21 cellular contexts compared by ENCODE assay signal in the genomic region with DNA sequence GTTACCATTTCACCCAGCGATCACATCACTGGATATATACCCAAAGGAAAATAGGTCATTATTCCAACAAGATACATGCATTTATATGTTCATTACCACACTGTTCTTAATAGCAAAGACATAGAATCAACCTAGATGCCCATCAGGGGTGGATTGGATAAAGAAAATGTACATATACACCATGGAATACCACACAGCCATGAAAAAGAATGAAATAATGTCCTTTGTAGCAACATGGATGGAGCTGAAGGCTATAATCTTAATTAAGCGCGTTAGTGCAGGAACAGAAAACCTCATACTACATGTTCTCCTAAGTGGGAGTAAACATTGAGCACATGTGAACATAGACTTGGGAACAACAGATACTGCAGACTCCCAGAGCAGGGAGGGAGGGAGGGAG. TPM values are rescaled to one million over a fixed set of nuclear protein-coding genes. Genes with fewer than 3 reads are reported as not detected.
"Had no signal": no experiment of that assay in that cellular context is flagged by ENCODE, and none has a peak within 500 bp of the region (broad histone marks: within the 10 kb centered on the region; RNA-seq: fewer than 3 reads in every experiment).

No MANE protein-coding gene starts in this region.

- H3K9me3 ChIP-seq: heart left ventricle, sigmoid colon, transverse colon, uterus had no signal

- H3K4me3 Mint-ChIP-seq: stimulated activated naive B cell treated with anti-CD40 and anti-IgM and Interleukin-4, amounts not matched to agents 10 μg/mL and 1 μg/mL and 100 μg/mL, for 72 hours had no signal

- ATAC-seq: heart left ventricle; left cardiac atrium; natural killer cell treated with Interleukin-12 subunit alpha and Interleukin-12 subunit beta and Interleukin-15 and Interleukin-18, amount 100 ng/mL, for 72 hours had no signal

- H3K27ac ChIP-seq: epithelial cell of prostate, VCaP had no signal

- H3K27me3 ChIP-seq: heart left ventricle, sigmoid colon, transverse colon, uterus had no signal

- H3K4me1 ChIP-seq: transverse colon, uterus had no signal

- H3K27me3 Mint-ChIP-seq: natural killer cell treated with Interleukin-12 subunit alpha and Interleukin-12 subunit beta and Interleukin-15 and Interleukin-18, amount 100 ng/mL, for 72 hours; progenitor cell of endocrine pancreas; stimulated activated naive B cell treated with anti-CD40 and anti-IgM and Interleukin-4, amounts not matched to agents 10 μg/mL and 1 μg/mL and 100 μg/mL, for 72 hours had no signal

- H3K4me2 ChIP-seq: smooth muscle cell had no signal

- H3K4me3 ChIP-seq: heart left ventricle, sigmoid colon, smooth muscle cell, transverse colon, uterus had no signal

- DNase-seq: activated CD4-positive, alpha-beta T cell treated with anti-CD3 and anti-CD28 coated beads, Interleukin-2, amount 50 U/mL, for 1 hour; activated effector memory CD4-positive, alpha-beta T cell treated with anti-CD3 and anti-CD28 coated beads, Interleukin-2, amount 50 U/mL, for 16 hours; activated T-cell treated with anti-CD3 and anti-CD28 coated beads, Interleukin-2, amount 50 U/mL, for 1 hour; cortex of kidney; heart left ventricle; islet precursor cell; left cardiac atrium; retina; sigmoid colon; stimulated activated CD4-positive, alpha-beta T cell treated with anti-CD3 and anti-CD28 coated beads, Interleukin-15, amount 100 ng/mL, for 24 hours; stimulated activated naive B cell treated with anti-CD40 and anti-IgM and Interleukin-4, amounts not matched to agents 10 μg/mL and 1 μg/mL and 100 μg/mL, for 72 hours; transverse colon; uterus had no signal

- H3K9me3 Mint-ChIP-seq: natural killer cell treated with Interleukin-12 subunit alpha and Interleukin-12 subunit beta and Interleukin-15 and Interleukin-18, amount 100 ng/mL, for 72 hours; stimulated activated naive B cell treated with anti-CD40 and anti-IgM and Interleukin-4, amounts not matched to agents 10 μg/mL and 1 μg/mL and 100 μg/mL, for 72 hours had no signal

- H3K27ac Mint-ChIP-seq: progenitor cell of endocrine pancreas; stimulated activated naive B cell treated with anti-CD40 and anti-IgM and Interleukin-4, amounts not matched to agents 10 μg/mL and 1 μg/mL and 100 μg/mL, for 72 hours had no signal

- H3K36me3 ChIP-seq: uterus had no signal

RNA-seq across cellular contexts. Expression of a gene that starts 51.8 kb away (rescaled TPM):
- total RNA-seq: cerebellum; fibroblast of villous mesenchyme; heart left ventricle; natural killer cell treated with Interleukin-12 subunit alpha and Interleukin-12 subunit beta and Interleukin-15 and Interleukin-18, amount 100 ng/mL, for 72 hours; osteocyte; progenitor cell of endocrine pancreas; sigmoid colon; smooth muscle cell had no signal
